Comparison of ENCODE assay signal across 29 cellular contexts in the genomic region with DNA sequence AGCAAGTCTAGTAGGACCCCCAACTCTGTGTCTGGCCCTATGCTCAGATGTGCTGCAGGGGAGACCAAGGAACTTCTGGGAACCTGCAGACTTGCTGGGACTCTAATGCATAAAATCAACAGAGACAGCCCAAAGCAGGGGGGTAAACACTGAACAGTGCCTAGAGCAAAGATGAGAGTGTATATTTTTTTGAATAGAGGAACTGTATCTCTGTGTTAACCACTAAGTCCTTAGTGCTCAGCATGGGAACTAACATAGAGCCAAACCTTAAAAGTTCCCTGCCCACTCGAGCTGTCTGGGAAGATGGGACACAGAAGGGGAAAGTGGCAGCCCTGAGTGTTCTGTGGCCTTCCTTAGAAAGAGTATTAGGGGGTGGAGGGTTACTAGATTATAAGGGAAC.
"Had no signal": no experiment of that assay in that cellular context is flagged by ENCODE, and none has a peak within 500 bp of the region (broad histone marks: within the 10 kb centered on the region; RNA-seq: fewer than 3 reads in every experiment).

No MANE protein-coding gene starts in this region.

- H3K36me3 Mint-ChIP-seq: activated naive CD4-positive, alpha-beta T cell treated with anti-CD3 and anti-CD28 coated beads, Interleukin-2, amount 10 ng/mL, durations not matched to agents 7 days and 5 days; activated naive CD4-positive, alpha-beta T cell treated with anti-CD3 and anti-CD28 coated beads, Interleukin-2, amount 50 U/mL, for 72 hours; activated naive CD8-positive, alpha-beta T cell treated with anti-CD3 and anti-CD28 coated beads, Interleukin-2, amount 10 ng/mL, durations not matched to agents 7 days and 5 days had no signal

- FAIRE-seq: astrocyte, bronchial epithelial cell, frontal cortex had no signal

- ATAC-seq: activated CD4-positive, alpha-beta T cell treated with anti-CD3 and anti-CD28 coated beads for 36 hours; activated naive CD4-positive, alpha-beta T cell treated with anti-CD3 and anti-CD28 coated beads, Interleukin-2, amount 50 U/mL, for 72 hours; activated T-cell treated with anti-CD3 and anti-CD28 coated beads, Interleukin-2, amount 50 U/mL, for 72 hours; esophagus mucosa had no signal

- H3K27me3 Mint-ChIP-seq: activated CD4-positive, alpha-beta memory T cell treated with anti-CD3 and anti-CD28 coated beads, Interleukin-2, amount 10 ng/mL, durations not matched to agents 7 days and 5 days; activated CD4-positive, alpha-beta T cell treated with anti-CD3 and anti-CD28 coated beads for 36 hours; activated CD4-positive, alpha-beta T cell treated with anti-CD3 and anti-CD28 coated beads, Interleukin-2, amount 10 ng/mL, durations not matched to agents 24 days and 14 days; activated T-cell treated with anti-CD3 and anti-CD28 coated beads, Interleukin-2, amount 50 U/mL, for 24 hours had no signal

- H3K4me1 Mint-ChIP-seq: activated naive CD4-positive, alpha-beta T cell treated with anti-CD3 and anti-CD28 coated beads, Interleukin-2, amount 10 ng/mL, durations not matched to agents 7 days and 5 days; activated naive CD8-positive, alpha-beta T cell treated with anti-CD3 and anti-CD28 coated beads, Interleukin-2, amount 10 ng/mL, durations not matched to agents 7 days and 5 days; endodermal cell had no signal

- DNase-seq: activated CD4-positive, alpha-beta memory T cell treated with anti-CD3 and anti-CD28 coated beads, Interleukin-2, amount 10 ng/mL, durations not matched to agents 7 days and 5 days; activated CD4-positive, alpha-beta T cell treated with anti-CD3 and anti-CD28 coated beads for 36 hours; activated CD4-positive, alpha-beta T cell treated with anti-CD3 and anti-CD28 coated beads, Interleukin-2, amount 10 ng/mL, durations not matched to agents 24 days and 14 days; activated CD4-positive, CD25-positive, alpha-beta regulatory T cell; activated CD4-positive, CD25-positive, alpha-beta regulatory T cell treated with anti-CD3 and anti-CD28 coated beads, Interleukin-2, amount 50 U/mL, for 72 hours; activated CD8-positive, alpha-beta memory T cell treated with anti-CD3 and anti-CD28 coated beads, Interleukin-2, amount 50 U/mL, for 48 hours; activated gamma-delta T cell; activated naive CD4-positive, alpha-beta T cell; activated naive CD4-positive, alpha-beta T cell treated with anti-CD3 and anti-CD28 coated beads, Interleukin-2, amount 10 ng/mL, durations not matched to agents 7 days and 5 days; activated naive CD8-positive, alpha-beta T cell treated with anti-CD3 and anti-CD28 coated beads, Interleukin-2, amount 10 ng/mL, durations not matched to agents 7 days and 5 days; activated T-cell treated with anti-CD3 and anti-CD28 coated beads for 4 hours; activated T-cell treated with anti-CD3 and anti-CD28 coated beads, Interleukin-2, amount 50 U/mL, for 24 hours; activated T-cell treated with anti-CD3 and anti-CD28 coated beads, Interleukin-2, amount 50 U/mL, for 72 hours; anterior cingulate cortex; brain microvascular endothelial cell; caudate nucleus; cerebellar nuclear complex; colonic mucosa; dorsolateral prefrontal cortex; effector memory CD4-positive, alpha-beta T cell; endodermal cell; foreskin fibroblast; head of caudate nucleus; T-helper 2 cell had no signal

- H3K27ac Mint-ChIP-seq: activated CD4-positive, alpha-beta memory T cell treated with anti-CD3 and anti-CD28 coated beads, Interleukin-2, amount 10 ng/mL, durations not matched to agents 7 days and 5 days; activated CD4-positive, alpha-beta T cell treated with anti-CD3 and anti-CD28 coated beads for 36 hours; activated CD4-positive, alpha-beta T cell treated with anti-CD3 and anti-CD28 coated beads, Interleukin-2, amount 10 ng/mL, durations not matched to agents 24 days and 14 days; activated naive CD4-positive, alpha-beta T cell treated with anti-CD3 and anti-CD28 coated beads, Interleukin-2, amount 10 ng/mL, durations not matched to agents 7 days and 5 days; activated naive CD8-positive, alpha-beta T cell treated with anti-CD3 and anti-CD28 coated beads, Interleukin-2, amount 10 ng/mL, durations not matched to agents 7 days and 5 days; activated T-cell treated with anti-CD3 and anti-CD28 coated beads, Interleukin-2, amount 50 U/mL, for 24 hours; activated T-cell treated with anti-CD3 and anti-CD28 coated beads, Interleukin-2, amount 50 U/mL, for 72 hours; endodermal cell had no signal

- H3K4me3 Mint-ChIP-seq: activated CD4-positive, alpha-beta memory T cell treated with anti-CD3 and anti-CD28 coated beads, Interleukin-2, amount 10 ng/mL, durations not matched to agents 7 days and 5 days; activated CD4-positive, alpha-beta T cell treated with anti-CD3 and anti-CD28 coated beads for 36 hours; activated CD4-positive, alpha-beta T cell treated with anti-CD3 and anti-CD28 coated beads, Interleukin-2, amount 10 ng/mL, durations not matched to agents 24 days and 14 days; activated naive CD4-positive, alpha-beta T cell treated with anti-CD3 and anti-CD28 coated beads, Interleukin-2, amount 10 ng/mL, durations not matched to agents 7 days and 5 days; activated naive CD8-positive, alpha-beta T cell treated with anti-CD3 and anti-CD28 coated beads, Interleukin-2, amount 10 ng/mL, durations not matched to agents 7 days and 5 days; activated T-cell treated with anti-CD3 and anti-CD28 coated beads, Interleukin-2, amount 50 U/mL, for 24 hours; activated T-cell treated with anti-CD3 and anti-CD28 coated beads, Interleukin-2, amount 50 U/mL, for 72 hours; endodermal cell had no signal

- H3K9me3 Mint-ChIP-seq: activated CD4-positive, alpha-beta memory T cell treated with anti-CD3 and anti-CD28 coated beads, Interleukin-2, amount 10 ng/mL, durations not matched to agents 7 days and 5 days; activated CD4-positive, alpha-beta T cell treated with anti-CD3 and anti-CD28 coated beads, Interleukin-2, amount 10 ng/mL, durations not matched to agents 24 days and 14 days; activated naive CD4-positive, alpha-beta T cell treated with anti-CD3 and anti-CD28 coated beads, Interleukin-2, amount 10 ng/mL, durations not matched to agents 7 days and 5 days; activated naive CD4-positive, alpha-beta T cell treated with anti-CD3 and anti-CD28 coated beads, Interleukin-2, amount 50 U/mL, for 72 hours; activated naive CD8-positive, alpha-beta T cell treated with anti-CD3 and anti-CD28 coated beads, Interleukin-2, amount 10 ng/mL, durations not matched to agents 7 days and 5 days; activated T-cell treated with anti-CD3 and anti-CD28 coated beads, Interleukin-2, amount 50 U/mL, for 24 hours; activated T-cell treated with anti-CD3 and anti-CD28 coated beads, Interleukin-2, amount 50 U/mL, for 72 hours; endodermal cell had no signal
